ENCODE assay signal across 12 cellular contexts in genomic region chr6:88179692-88180091, GRCh38. TPM values are rescaled to one million over a fixed set of nuclear protein-coding genes. Genes with fewer than 3 reads are reported as not detected.
DNase-seq lines count a peak whose midpoint lies in the region; ATAC-seq and TF ChIP-seq lines count a peak whose summit lies in the region.
"Had no signal": no experiment of that assay in that cellular context is flagged by ENCODE, and none has a peak within 500 bp of the region (broad histone marks: within the 10 kb centered on the region; RNA-seq: fewer than 3 reads in every experiment).

No MANE protein-coding gene starts in this region.

- H3K9me3 Mint-ChIP-seq in WTC11: peaks cover 12% of the 10 kb centered on the region
- H3K9me3 Mint-ChIP-seq: activated CD8-positive, alpha-beta T cell treated with anti-CD3 and anti-CD28 coated beads for 36 hours; nephron had no signal

- no peak for DNase-seq in WTC11 (ENCODE audit: low spot score)
- no peak for DNase-seq in ecto neural progenitor cell (ENCODE audit: low spot score)
- no peak for DNase-seq in erythroblast (lab: John Stamatoyannopoulos, UW)
- DNase-seq in T1000 (lab: John Stamatoyannopoulos, UW): no peak
- DNase-seq in GM13976 (ENCODE audit: low spot score): no peak
- DNase-seq: activated CD8-positive, alpha-beta T cell treated with anti-CD3 and anti-CD28 coated beads for 36 hours; DND-41 had no signal

- no peaks in the 10 kb centered on the region; the same call in 1 of the 2 replicates for H3K27me3 Mint-ChIP-seq in WTC11 (ENCODE audit: low read depth)

- CTCF ChIA-PET in WTC11 (lab: Charles Lee): no interaction called here

- ATAC-seq in GM18517 (IDR thresholded peaks at IDR 0.05; ENCODE audit: unreplicated experiment) (peak; percentile 69), GM21528 (IDR thresholded peaks at IDR 0.05; ENCODE audit: low FRiP score, unreplicated experiment) (peak; percentile 60), HG03196 (IDR thresholded peaks at IDR 0.05; ENCODE audit: unreplicated experiment) (peak; percentile 48), WTC11 (peak; percentile 88)
- ATAC-seq: activated CD8-positive, alpha-beta T cell treated with anti-CD3 and anti-CD28 coated beads for 36 hours had no signal

- TF ChIP-seq CTCF in WTC11 (IDR thresholded peaks at IDR 0.05) (no peak), GM13976 (IDR thresholded peaks at IDR 0.05; ENCODE audit: borderline replicate concordance, control extremely low read depth, extremely low read depth, insufficient read depth, missing control alignments) (no peak)

- peaks cover 34% of the 10 kb centered on the region for H3K4me1 Mint-ChIP-seq in WTC11
- H3K4me1 Mint-ChIP-seq: brain, nephron had no signal

- peaks cover 8% of the 10 kb centered on the region for H3K36me3 Mint-ChIP-seq in WTC11
- H3K36me3 Mint-ChIP-seq: brain had no signal

- no peak overlapping the region for H3K4me3 Mint-ChIP-seq in WTC11
- H3K4me3 Mint-ChIP-seq: activated CD8-positive, alpha-beta T cell treated with anti-CD3 and anti-CD28 coated beads for 36 hours; brain; nephron had no signal

- POLR2A ChIA-PET in WTC11 (lab: Charles Lee): no interaction called here

- TF ChIP-seq POLR2A in erythroblast (IDR thresholded peaks at IDR 0.05; ENCODE audit: low read length): no peak

- peak overlapping the region; percentile 22; the same call in 1 of the 2 replicates for H3K27ac Mint-ChIP-seq in WTC11
- H3K27ac Mint-ChIP-seq: activated CD8-positive, alpha-beta T cell treated with anti-CD3 and anti-CD28 coated beads for 36 hours; nephron had no signal

- in situ Hi-C loops in GM13976 (cut with MboI; ENCODE audit: low sequenced_read_pairs, unreplicated experiment): no loop called here

TF ChIP-seq in WTC11, 78 proteins besides CTCF, POLR2A, EP300 and RAD21:
- TF ChIP-seq RORB (CRISPR knock-in tag; IDR thresholded peaks at IDR 0.05) (no peak), USF1 (CRISPR knock-in tag; IDR thresholded peaks at IDR 0.05) (no peak), PRRX2 (CRISPR knock-in tag; IDR thresholded peaks at IDR 0.05) (no peak), TEAD4 (CRISPR knock-in tag; IDR thresholded peaks at IDR 0.05) (no peak), SMAD3 (CRISPR knock-in tag; IDR thresholded peaks at IDR 0.05; ENCODE audit: borderline replicate concordance) (no peak), ZNF423 (CRISPR knock-in tag; IDR thresholded peaks at IDR 0.05) (peak; percentile 75)
TF ChIP-seq in WTC11: peak in this region for 1.

RNA-seq across cellular contexts. Expression of gene CNR1, which starts 13.5 kb away (rescaled TPM):
- 0.23 to 0.48 TPM (median 0.25 TPM) in 3 replicates for total RNA-seq in WTC11 (2021)
- total RNA-seq: activated CD8-positive, alpha-beta T cell treated with anti-CD3 and anti-CD28 coated beads for 36 hours had no signal
